In genomic region chr2:178514664-178515063, GRCh38 we compare ENCODE assay signal across 9 cellular contexts. TPM values are rescaled to one million over a fixed set of nuclear protein-coding genes. Genes with fewer than 3 reads are reported as not detected.
DNase-seq lines count a peak whose midpoint lies in the region; ATAC-seq and TF ChIP-seq lines count a peak whose summit lies in the region.
"Had no signal": no experiment of that assay in that cellular context is flagged by ENCODE, and none has a peak within 500 bp of the region (broad histone marks: within the 10 kb centered on the region; RNA-seq: fewer than 3 reads in every experiment).

No MANE protein-coding gene starts in this region.

- H3K4me1 ChIP-seq in PC-9 (replicated peaks; ENCODE audit: insufficient read depth) (peaks cover 26% of the 10 kb centered on the region), heart right ventricle (no peaks in the 10 kb centered on the region)

- DNase-seq in AG08396 (ENCODE audit: low spot score) (peak; percentile 22), PC-9 (peak in 1 of 2 experiments; percentile 62), cardiac fibroblast (ENCODE audit: low read depth in 2 of 2) (peak; percentile 3 to 76), NCI-H526 treated with DMSO at 0.1 percent for 48 hours (lab: John Stamatoyannopoulos, UW) (no peak), heart right ventricle (no peak), NCI-H510A (lab: John Stamatoyannopoulos, UW) (no peak)

- H3K36me3 ChIP-seq in PC-9 (ENCODE audit: low read depth) (peaks cover 21% of the 10 kb centered on the region), heart right ventricle (peaks cover 0 to 89% (median 15%) of the 10 kb centered on the region in 9 donors)

- H3K9me3 ChIP-seq in PC-9 (ENCODE audit: insufficient read depth, low read depth) = no peaks in the 10 kb centered on the region; the same call in 1 of the 2 replicates
- no peaks in the 10 kb centered on the region for H3K9me3 ChIP-seq in heart right ventricle

- peaks cover 18% of the 10 kb centered on the region for H3F3A ChIP-seq in PC-9 (ENCODE audit: insufficient read depth, low read depth)

- TF ChIP-seq CTCF in PC-9 (conservative IDR thresholded peaks at IDR 0.05) (no peak), cardiac fibroblast (IDR thresholded peaks at IDR 0.05; ENCODE audit: low read depth, low read length) (no peak), heart right ventricle (IDR thresholded peaks at IDR 0.05) (no peak)

- H3K9me2 ChIP-seq in PC-9 (ENCODE audit: insufficient read depth) = no peaks in the 10 kb centered on the region

- peak overlapping the region; percentile 24; the same call in 1 of the 2 replicates for H3K4me2 ChIP-seq in PC-9

- H3K79me2 ChIP-seq in PC-9 (ENCODE audit: low read depth) = no peaks in the 10 kb centered on the region

- no peaks in the 10 kb centered on the region for H4K20me1 ChIP-seq in PC-9 (ENCODE audit: insufficient read depth)

- intact Hi-C loops in PC-9 (cut with micrococcal nuclease; ENCODE audit: unreplicated experiment) = no loop called here
- intact Hi-C loops in heart right ventricle (cut with DNase I) = no loop called here

- H2AFZ ChIP-seq in PC-9 = no peak overlapping the region

- H3K4me3 ChIP-seq in PC-9 = no peak overlapping the region
- no peak overlapping the region for H3K4me3 ChIP-seq in cardiac fibroblast (replicated peaks in 1 of 2; ENCODE audit: low read depth in 2 of 2, low read length in 2 of 2)
- no peak overlapping the region for H3K4me3 ChIP-seq in heart right ventricle

- no peaks in the 10 kb centered on the region for H3K27me3 ChIP-seq in PC-9 (ENCODE audit: insufficient read depth, low read depth)
- H3K27me3 ChIP-seq in heart right ventricle = no peaks in the 10 kb centered on the region

- WGBS in heart right ventricle, 2 donors = 98 to 99% methylated on average over 2 of the region's 2 CpGs

- CTCF ChIA-PET in PC-9 (lab: Charles Lee) = no interaction called here

- peak overlapping the region; percentile 53 for H3K27ac ChIP-seq in PC-9
- H3K27ac ChIP-seq in heart right ventricle = no peak overlapping the region

- POLR2A ChIA-PET in PC-9 (lab: Charles Lee; ENCODE audit: unreplicated experiment) = no interaction called here

- peak; percentile 65 for ATAC-seq in GM21423 (IDR thresholded peaks at IDR 0.05; ENCODE audit: unreplicated experiment)
- ATAC-seq in heart right ventricle = no peak
- ATAC-seq in HG02884 (IDR thresholded peaks at IDR 0.05; ENCODE audit: unreplicated experiment) = no peak
- ATAC-seq: Panc1 had no signal

- no TSS peak for BruUV-seq in PC-9 (replicated peaks; lab: Mats Ljungman, UMichigan)

RNA-seq across cellular contexts. Expression of gene PLEKHA3, which starts 34.4 kb away (rescaled TPM):
- 35.7 and 50.3 TPM in 2 replicates for total RNA-seq in PC-9 (2021)
- 10 to 100 TPM; 32.4 to 53.2 (median 41.4) TPM for total RNA-seq in heart right ventricle
- 1 to 10 TPM; 2.5 to 6.4 TPM for polyA plus RNA-seq in heart right ventricle

RNA-seq across cellular contexts. Expression of gene FKBP7, which starts 36.3 kb away (rescaled TPM):
- total RNA-seq in PC-9 (2021) (3.8 and 6.1 TPM in 2 replicates), heart right ventricle (10 to 100 TPM in 4 of 10 donors, 1 to 10 TPM in 6; 6.1 to 11.3 (median 9.2) TPM)
- 10 to 100 TPM in 1 of 2 donors, 1 to 10 TPM in 1; 6.1 to 12.4 TPM for polyA plus RNA-seq in heart right ventricle

Comparison
In these comparisons a context has a peak if more than half of its experiments do, and no peak if none do; other contexts are left out.
1. DNase-seq: peak in AG08396 (single experiment) and cardiac fibroblast (2 of 2); none in NCI-H526 treated with DMSO at 0.1 percent for 48 hours (single experiment), heart right ventricle (0 of 2) and NCI-H510A (single experiment).